In genomic region chr10:72597897-72598296, GRCh38 we compare ENCODE assay signal across 27 cellular contexts. TPM values are rescaled to one million over a fixed set of nuclear protein-coding genes. Genes with fewer than 3 reads are reported as not detected.
DNase-seq lines count a peak whose midpoint lies in the region; ATAC-seq, FAIRE-seq and TF ChIP-seq lines count a peak whose summit lies in the region.
"Had no signal": no experiment of that assay in that cellular context is flagged by ENCODE, and none has a peak within 500 bp of the region (broad histone marks: within the 10 kb centered on the region; RNA-seq: fewer than 3 reads in every experiment).

No MANE protein-coding gene starts in this region.

- H3K4me1 ChIP-seq in kidney (ENCODE audit: control insufficient read depth in 1 of 2, insufficient read depth in 1 of 2, low read depth in 1 of 2, low read length in 2 of 2): no peaks in the 10 kb centered on the region

- no peak overlapping the region for H3K4me3 Mint-ChIP-seq in stimulated activated memory B cell treated with anti-CD40 and anti-IgM and Interleukin-4, amounts not matched to agents 10 μg/mL and 1 μg/mL and 100 μg/mL, for 72 hours
- H3K4me3 Mint-ChIP-seq in activated T-helper 1 cell treated with anti-CD3 and anti-CD28 coated beads, Interleukin-12 subunit alpha, Interleukin-12 subunit beta, Interleukin-2, Interleukin-4 antibody, amounts not matched to agents 30 ng/mL and 10 ng/mL and 1 ng/mL, durations not matched to agents 14 hours and 24 hours and 36 hours: no peak overlapping the region
- H3K4me3 Mint-ChIP-seq: activated CD8-positive, alpha-beta T cell treated with anti-CD3 and anti-CD28 coated beads for 36 hours; B cell; central memory CD8-positive, alpha-beta T cell had no signal

- H3K27ac ChIP-seq in kidney (ENCODE audit: low read depth in 2 of 2, low read length in 2 of 2): no peak overlapping the region
- H3K27ac ChIP-seq: neutrophil, spleen, upper lobe of left lung had no signal

- H3K36me3 Mint-ChIP-seq in stimulated activated memory B cell treated with anti-CD40 and anti-IgM and Interleukin-4, amounts not matched to agents 10 μg/mL and 1 μg/mL and 100 μg/mL, for 72 hours: peaks cover 8% of the 10 kb centered on the region
- H3K36me3 Mint-ChIP-seq in activated T-helper 1 cell treated with anti-CD3 and anti-CD28 coated beads, Interleukin-12 subunit alpha, Interleukin-12 subunit beta, Interleukin-2, Interleukin-4 antibody, amounts not matched to agents 30 ng/mL and 10 ng/mL and 1 ng/mL, durations not matched to agents 14 hours and 24 hours and 36 hours (ENCODE audit: low read depth): peaks cover 1% of the 10 kb centered on the region

- peak; percentile 40; the same call in 1 of the 3 replicates for ATAC-seq in SK-N-SH treated with all-trans-retinoic acid at 6 μM for 48 hours
- ATAC-seq in stimulated activated memory B cell treated with anti-CD40 and anti-IgM and Interleukin-4, amounts not matched to agents 10 μg/mL and 1 μg/mL and 100 μg/mL, for 72 hours: peak; percentile 56
- ATAC-seq: activated CD8-positive, alpha-beta T cell treated with anti-CD3 and anti-CD28 coated beads for 36 hours had no signal

- no peak overlapping the region for H3K27ac Mint-ChIP-seq in stimulated activated memory B cell treated with anti-CD40 and anti-IgM and Interleukin-4, amounts not matched to agents 10 μg/mL and 1 μg/mL and 100 μg/mL, for 72 hours
- no peak overlapping the region for H3K27ac Mint-ChIP-seq in activated T-helper 1 cell treated with anti-CD3 and anti-CD28 coated beads, Interleukin-12 subunit alpha, Interleukin-12 subunit beta, Interleukin-2, Interleukin-4 antibody, amounts not matched to agents 30 ng/mL and 10 ng/mL and 1 ng/mL, durations not matched to agents 14 hours and 24 hours and 36 hours
- H3K27ac Mint-ChIP-seq: activated CD8-positive, alpha-beta T cell treated with anti-CD3 and anti-CD28 coated beads for 36 hours; B cell had no signal

- TF ChIP-seq POLR2A in H54 (IDR thresholded peaks at IDR 0.05; ENCODE audit: low read depth, low read length): no peak

- FAIRE-seq in H54 (lab: Jason Lieb, UNC) (peak; percentile 48), kidney (lab: Jason Lieb, UNC) (no peak)
- FAIRE-seq: G401.6 had no signal

- DNase-seq in GM12864 (ENCODE audit: low read depth) (peak; percentile 7), H54 (ENCODE audit: insufficient read length, low spot score) (no peak), cerebellum (ENCODE audit: low spot score) (no peak), COR-L47 (lab: John Stamatoyannopoulos, UW) (no peak), kidney (no peak)
- no peak for DNase-seq in activated T-helper 1 cell treated with anti-CD3 and anti-CD28 coated beads, Interleukin-12 subunit alpha, Interleukin-12 subunit beta, Interleukin-2, Interleukin-4 antibody, amounts not matched to agents 30 ng/mL and 10 ng/mL and 1 ng/mL, durations not matched to agents 14 hours and 24 hours and 36 hours (ENCODE audit: low spot score)
- DNase-seq: activated CD4-positive, CD25-positive, alpha-beta regulatory T cell; activated CD8-positive, alpha-beta T cell treated with anti-CD3 and anti-CD28 coated beads for 36 hours; activated naive CD4-positive, alpha-beta T cell treated with Interleukin-2 at 50 U/mL for 16 hours; activated T-cell treated with anti-CD3 and anti-CD28 coated beads, Interleukin-2, amount 50 U/mL, for 1 hour; amygdala; foreskin melanocyte; GOT3; NCI-H1092 treated with DMSO at 0.1 percent for 48 hours; NCI-H2107; NCI-H510A treated with DMSO at 0.1 percent for 48 hours; spleen; stimulated activated CD4-positive, alpha-beta T cell treated with anti-CD3 and anti-CD28 coated beads, Interleukin-4, amount 100 ng/mL, for 24 hours; T1000; upper lobe of left lung had no signal

- H3K36me3 ChIP-seq in kidney (ENCODE audit: control insufficient read depth in 1 of 2, insufficient read depth in 2 of 2, low read length in 2 of 2): no peaks in the 10 kb centered on the region
- H3K36me3 ChIP-seq: neutrophil had no signal

- TF ChIP-seq CTCF in GM12864 (IDR thresholded peaks at IDR 0.05; ENCODE audit: low read depth, low read length, missing control alignments) (no peak), kidney (IDR thresholded peaks at IDR 0.05; ENCODE audit: borderline replicate concordance, extremely low read depth, insufficient read depth) (no peak)

- H3K4me3 ChIP-seq in GM12864 (ENCODE audit: low read depth, low read length): no peak overlapping the region
- no peak overlapping the region for H3K4me3 ChIP-seq in kidney (ENCODE audit: low read length in 2 of 2)
- H3K4me3 ChIP-seq: lung, spleen, upper lobe of left lung had no signal

- peaks cover 25% of the 10 kb centered on the region for H3K4me1 Mint-ChIP-seq in stimulated activated memory B cell treated with anti-CD40 and anti-IgM and Interleukin-4, amounts not matched to agents 10 μg/mL and 1 μg/mL and 100 μg/mL, for 72 hours
- H3K4me1 Mint-ChIP-seq in activated T-helper 1 cell treated with anti-CD3 and anti-CD28 coated beads, Interleukin-12 subunit alpha, Interleukin-12 subunit beta, Interleukin-2, Interleukin-4 antibody, amounts not matched to agents 30 ng/mL and 10 ng/mL and 1 ng/mL, durations not matched to agents 14 hours and 24 hours and 36 hours (ENCODE audit: low read depth): peaks cover 10% of the 10 kb centered on the region

- no peaks in the 10 kb centered on the region for H3K9me3 ChIP-seq in kidney (ENCODE audit: control insufficient read depth in 1 of 2, low read length in 2 of 2)
- H3K9me3 ChIP-seq: neutrophil, spleen, upper lobe of left lung had no signal

- H3K9ac ChIP-seq in kidney (ENCODE audit: low read length in 2 of 2): no peak overlapping the region

- intact Hi-C loops in kidney (cut with DNase I): no loop called here
- intact Hi-C loops in activated T-helper 1 cell treated with anti-CD3 and anti-CD28 coated beads, Interleukin-12 subunit alpha, Interleukin-12 subunit beta, Interleukin-2, Interleukin-4 antibody, amounts not matched to agents 30 ng/mL and 10 ng/mL and 1 ng/mL, durations not matched to agents 14 hours and 24 hours and 36 hours (cut with micrococcal nuclease): no loop called here

- no peaks in the 10 kb centered on the region for H3K9me3 Mint-ChIP-seq in stimulated activated memory B cell treated with anti-CD40 and anti-IgM and Interleukin-4, amounts not matched to agents 10 μg/mL and 1 μg/mL and 100 μg/mL, for 72 hours
- no peaks in the 10 kb centered on the region for H3K9me3 Mint-ChIP-seq in activated T-helper 1 cell treated with anti-CD3 and anti-CD28 coated beads, Interleukin-12 subunit alpha, Interleukin-12 subunit beta, Interleukin-2, Interleukin-4 antibody, amounts not matched to agents 30 ng/mL and 10 ng/mL and 1 ng/mL, durations not matched to agents 14 hours and 24 hours and 36 hours
- H3K9me3 Mint-ChIP-seq: activated CD8-positive, alpha-beta T cell treated with anti-CD3 and anti-CD28 coated beads for 36 hours; central memory CD8-positive, alpha-beta T cell had no signal

- H3K27me3 Mint-ChIP-seq in stimulated activated memory B cell treated with anti-CD40 and anti-IgM and Interleukin-4, amounts not matched to agents 10 μg/mL and 1 μg/mL and 100 μg/mL, for 72 hours: no peaks in the 10 kb centered on the region
- no peaks in the 10 kb centered on the region for H3K27me3 Mint-ChIP-seq in activated T-helper 1 cell treated with anti-CD3 and anti-CD28 coated beads, Interleukin-12 subunit alpha, Interleukin-12 subunit beta, Interleukin-2, Interleukin-4 antibody, amounts not matched to agents 30 ng/mL and 10 ng/mL and 1 ng/mL, durations not matched to agents 14 hours and 24 hours and 36 hours (ENCODE audit: insufficient read depth)
- H3K27me3 Mint-ChIP-seq: activated CD8-positive, alpha-beta T cell treated with anti-CD3 and anti-CD28 coated beads for 36 hours; B cell; central memory CD8-positive, alpha-beta T cell had no signal

TF ChIP-seq in SK-N-SH treated with all-trans-retinoic acid at 6 μM for 48 hours, 23 proteins besides CTCF, POLR2A, EP300 and RAD21:
- TF ChIP-seq ISL1 (CRISPR knock-in tag; IDR thresholded peaks at IDR 0.05) (0 out of 2 replicates have a peak, but pooled peaks have one; percentile 25), CSRNP3 (CRISPR knock-in tag; IDR thresholded peaks at IDR 0.05) (no peak)

RNA-seq across cellular contexts. Expression of gene MICU1, which starts 28.0 kb away (rescaled TPM):
- total RNA-seq in cerebellum: 51.1 TPM
- 46.3 TPM for total RNA-seq in kidney
- 89.9 TPM for polyA plus RNA-seq in kidney (ENCODE audit: insufficient read depth, low read depth, low replicate concordance)
- 28.4 and 29.5 TPM in 2 replicates for total RNA-seq in activated T-helper 1 cell treated with anti-CD3 and anti-CD28 coated beads, Interleukin-12 subunit alpha, Interleukin-12 subunit beta, Interleukin-2, Interleukin-4 antibody, amounts not matched to agents 30 ng/mL and 10 ng/mL and 1 ng/mL, durations not matched to agents 14 hours and 24 hours and 36 hours
